ENCODE assay signal across 31 cellular contexts in the genomic region with DNA sequence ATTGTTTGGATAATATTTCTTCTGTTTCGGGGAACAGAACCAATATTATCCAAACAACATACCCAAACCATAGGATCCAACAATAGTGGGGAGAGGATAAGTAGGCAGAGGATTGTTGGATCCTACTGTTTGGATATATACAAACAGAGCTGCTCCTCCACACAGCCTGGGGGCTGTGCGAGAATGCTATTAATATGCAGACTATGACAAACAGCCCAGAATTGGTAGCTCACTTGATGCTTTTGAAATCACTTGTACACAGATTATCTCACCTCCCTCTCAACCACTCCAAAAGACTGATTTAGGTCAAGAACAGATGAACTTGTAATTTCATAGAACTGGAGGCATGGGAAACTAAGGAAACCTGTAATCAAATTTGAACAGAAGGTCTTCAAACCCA. TPM values are rescaled to one million over a fixed set of nuclear protein-coding genes. Genes with fewer than 3 reads are reported as not detected.
A peak's percentile ranks its signal among the peaks of the same experiment; 100 is the strongest.
DNase-seq lines count a peak whose midpoint lies in the region; ATAC-seq, FAIRE-seq and TF ChIP-seq lines count a peak whose summit lies in the region.
"Had no signal": no experiment of that assay in that cellular context is flagged by ENCODE, and none has a peak within 500 bp of the region (broad histone marks: within the 10 kb centered on the region; RNA-seq: fewer than 3 reads in every experiment).

No MANE protein-coding gene starts in this region.

- TF ChIP-seq CTCF in osteoblast (IDR thresholded peaks at IDR 0.05; ENCODE audit: extremely low read depth, low read depth, low read length) (no peak), kidney (IDR thresholded peaks at IDR 0.05; ENCODE audit: borderline replicate concordance, extremely low read depth, insufficient read depth) (no peak)

- ATAC-seq in HG03039 (IDR thresholded peaks at IDR 0.05; ENCODE audit: unreplicated experiment) (no peak), GM21447 (IDR thresholded peaks at IDR 0.05; ENCODE audit: unreplicated experiment) (no peak)
- ATAC-seq: GM12878 had no signal

- H3K4me1 ChIP-seq in HAP-1 (peaks cover 9% of the 10 kb centered on the region), osteoblast (ENCODE audit: insufficient read depth, low read length) (no peaks in the 10 kb centered on the region), kidney (ENCODE audit: control insufficient read depth in 1 of 2, insufficient read depth in 1 of 2, low read depth in 1 of 2, low read length in 2 of 2) (peaks cover 6 to 11% of the 10 kb centered on the region in 2 donors)
- H3K4me1 ChIP-seq: BLaER1 had no signal

- no peaks in the 10 kb centered on the region for H4K20me1 ChIP-seq in osteoblast (ENCODE audit: insufficient read depth, low read length)
- H4K20me1 ChIP-seq: BLaER1 had no signal

- H3K9me3 ChIP-seq in HAP-1 (no peaks in the 10 kb centered on the region), osteoblast (ENCODE audit: low read depth, low read length) (no peaks in the 10 kb centered on the region), kidney (ENCODE audit: control insufficient read depth in 1 of 2, low read length in 2 of 2) (no peaks in the 10 kb centered on the region)
- H3K9me3 ChIP-seq: BE2C, BLaER1 had no signal

- H3K36me3 ChIP-seq in HAP-1 (replicated peaks) (no peaks in the 10 kb centered on the region), osteoblast (ENCODE audit: insufficient read depth, low read length) (no peaks in the 10 kb centered on the region), kidney (ENCODE audit: control insufficient read depth in 1 of 2, insufficient read depth in 2 of 2, low read length in 2 of 2) (no peaks in the 10 kb centered on the region)
- H3K36me3 ChIP-seq: BE2C, BLaER1 had no signal

- H2AFZ ChIP-seq in osteoblast (ENCODE audit: low read length) = no peak overlapping the region

- H3K4me3 ChIP-seq in HAP-1 (no peak overlapping the region), osteoblast (ENCODE audit: insufficient read depth, low read length) (no peak overlapping the region), kidney (ENCODE audit: low read length in 2 of 2) (no peak overlapping the region)
- H3K4me3 ChIP-seq: BLaER1, GM12878 had no signal

- no peak overlapping the region for H3K9ac ChIP-seq in kidney (ENCODE audit: low read length in 2 of 2)
- H3K9ac ChIP-seq: BLaER1 had no signal

- in situ Hi-C loops in HAP-1 (cut with MboI; ENCODE audit: low sequenced_read_pairs) = no loop called here

- no peak overlapping the region for H3K27ac ChIP-seq in osteoblast (ENCODE audit: low read depth, low read length)
- no peak overlapping the region for H3K27ac ChIP-seq in kidney (ENCODE audit: low read depth in 2 of 2, low read length in 2 of 2)
- H3K27ac ChIP-seq: BLaER1 had no signal

- no peaks in the 10 kb centered on the region for H3K27me3 ChIP-seq in HAP-1 (ENCODE audit: low read depth)
- no peaks in the 10 kb centered on the region for H3K27me3 ChIP-seq in osteoblast (ENCODE audit: insufficient read depth, low read length)
- H3K27me3 ChIP-seq: BE2C, BLaER1 had no signal

- DNase-seq in HAP-1 (ENCODE audit: low spot score in 2 of 2) (peak; percentile 69 to 80), osteoblast (ENCODE audit: insufficient read length, low spot score, missing footprints) (peak; percentile 10), kidney (no peak)
- DNase-seq: 8988T; ACHN; AML-193; BE2C; C1 segment of cervical spinal cord; CD4-positive, alpha-beta memory T cell; CD4-positive, CD25-positive, alpha-beta regulatory T cell; CD8-positive, alpha-beta memory T cell; COR-L47; DMS 273 treated with DMSO at 0.1 percent for 48 hours; DMS153; DMS53; DMS79; DND-41; EL; GDM1 had no signal

- no peaks in the 10 kb centered on the region for H3K79me2 ChIP-seq in osteoblast (ENCODE audit: insufficient read depth, low read length)

- intact Hi-C loops in kidney (cut with DNase I) = no loop called here

- FAIRE-seq in kidney (lab: Jason Lieb, UNC) = no peak
- FAIRE-seq: A204.1, GM12878, GM12892, GM18507 had no signal

- no peak overlapping the region for H3K4me2 ChIP-seq in osteoblast (ENCODE audit: insufficient read depth, low read length)
- H3K4me2 ChIP-seq: BLaER1 had no signal

RNA-seq across cellular contexts. Expression of gene MLANA, which starts 24.4 kb away (rescaled TPM):
- total RNA-seq in osteoblast (under 0.01 TPM in 1 of 2 replicates, not detected in the other), kidney (not detected)
- polyA plus RNA-seq in kidney (ENCODE audit: insufficient read depth, low read depth, low replicate concordance) = not detected
- total RNA-seq: A673; CD4-positive, alpha-beta memory T cell; CD4-positive, CD25-positive, alpha-beta regulatory T cell; CD8-positive, alpha-beta memory T cell; Daoy; G401 had no signal
- polyA plus RNA-seq: AG04450; CD14-positive monocyte; CD8-positive, alpha-beta memory T cell had no signal

RNA-seq across cellular contexts. Expression of gene ERMP1, which starts 33.4 kb away (rescaled TPM):
- total RNA-seq in osteoblast = 6.5 and 8.5 TPM in 2 replicates
- 89.6 TPM for total RNA-seq in kidney
- polyA plus RNA-seq in kidney (ENCODE audit: insufficient read depth, low read depth, low replicate concordance) = 34.4 TPM
